In the genomic region with DNA sequence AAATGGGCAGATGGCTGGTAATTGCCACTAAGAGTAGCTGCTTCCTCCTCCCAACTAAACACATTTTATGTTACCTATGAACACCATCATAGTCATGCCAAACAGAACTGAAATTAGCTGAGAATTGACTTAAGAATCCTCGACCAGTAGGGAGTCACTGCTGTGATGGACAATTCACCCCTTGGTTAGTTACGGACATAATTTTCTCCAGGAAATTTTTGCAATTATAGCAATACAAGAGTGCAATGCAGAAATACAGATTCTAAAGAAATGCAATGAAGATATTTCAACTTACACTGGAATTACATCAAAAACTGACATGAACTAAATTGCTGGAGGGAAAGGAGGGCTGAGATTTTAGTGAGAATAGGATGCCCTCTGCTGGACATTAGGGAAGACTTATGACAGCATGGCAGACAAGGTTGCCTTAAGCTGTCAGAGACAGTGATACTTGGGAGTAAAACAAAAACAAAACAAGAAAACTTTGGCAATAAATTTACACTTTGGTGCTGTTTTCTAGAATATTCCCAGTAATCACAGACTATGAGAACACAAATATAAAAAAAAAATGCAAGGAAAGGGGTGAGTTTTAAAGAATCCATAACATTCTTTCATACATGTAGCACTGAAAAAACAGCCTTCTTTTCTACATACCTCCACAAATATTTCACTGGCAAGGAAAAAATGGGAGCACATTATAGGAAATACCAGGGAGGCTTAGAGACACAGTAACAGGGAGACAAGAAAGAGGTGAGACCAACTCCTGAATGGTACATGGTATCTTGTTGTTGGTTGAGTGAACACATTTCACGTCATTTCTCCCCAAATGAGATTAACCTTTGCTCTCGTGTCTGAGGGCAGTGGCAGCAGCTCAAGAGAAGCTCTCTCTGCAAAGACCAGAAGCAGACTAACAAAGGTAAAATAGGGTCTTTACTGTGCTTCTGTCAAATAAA, we compare ENCODE assay signal across 8 cellular contexts. TPM values are rescaled to one million over a fixed set of nuclear protein-coding genes. Genes with fewer than 3 reads are reported as not detected.
A peak's percentile ranks its signal among the peaks of the same experiment; 100 is the strongest.
DNase-seq lines count a peak whose midpoint lies in the region; ATAC-seq and TF ChIP-seq lines count a peak whose summit lies in the region.

No MANE protein-coding gene starts in this region.

- H3K27me3 Mint-ChIP-seq in T-helper 17 cell (no peaks in the 10 kb centered on the region), neural progenitor cell (ENCODE audit: insufficient read depth, low read depth) (no peaks in the 10 kb centered on the region)

- H4K20me1 ChIP-seq in neural progenitor cell (ENCODE audit: low read depth), result no peaks in the 10 kb centered on the region

- ATAC-seq in HG02870 (IDR thresholded peaks at IDR 0.05; ENCODE audit: unreplicated experiment) (peak; percentile 45), T-helper 17 cell (peak; percentile 86), HG02571 (IDR thresholded peaks at IDR 0.05; ENCODE audit: unreplicated experiment) (no peak)

- no peak overlapping the region for H3K27ac Mint-ChIP-seq in T-helper 17 cell
- no peak overlapping the region for H3K27ac Mint-ChIP-seq in neural progenitor cell

- H3K4me2 ChIP-seq in neural progenitor cell, result peak overlapping the region; percentile 21

- H3K9ac ChIP-seq in neural progenitor cell, result no peak overlapping the region

- H3F3A ChIP-seq in neural progenitor cell (ENCODE audit: low read depth), result peaks cover 9% of the 10 kb centered on the region

- peaks cover 5% of the 10 kb centered on the region for H3K4me1 Mint-ChIP-seq in T-helper 17 cell
- peaks cover 16% of the 10 kb centered on the region for H3K4me1 Mint-ChIP-seq in neural progenitor cell

- peaks cover 9% of the 10 kb centered on the region for H3K4me1 ChIP-seq in neural progenitor cell

- H3K4me3 ChIP-seq in fibroblast of mammary gland (ENCODE audit: control insufficient read depth, low read depth, low read length) (no peak overlapping the region), neural progenitor cell (no peak overlapping the region)

- no peaks in the 10 kb centered on the region for H3K9me3 ChIP-seq in T-helper 17 cell (ENCODE audit: control insufficient read depth, low read length, poor library complexity, severe bottlenecking)
- H3K9me3 ChIP-seq in neural progenitor cell (ENCODE audit: low read depth), result no peaks in the 10 kb centered on the region

- no peaks in the 10 kb centered on the region for H3K36me3 Mint-ChIP-seq in T-helper 17 cell (ENCODE audit: low read depth)
- H3K36me3 Mint-ChIP-seq in neural progenitor cell, result no peaks in the 10 kb centered on the region

- H3K79me2 ChIP-seq in neural progenitor cell (ENCODE audit: low read depth), result no peaks in the 10 kb centered on the region

- H3K27ac ChIP-seq in C4-2B (no peak overlapping the region), neural progenitor cell (no peak overlapping the region)

- peak; percentile 85 for TF ChIP-seq CTCF in C4-2B (conservative IDR thresholded peaks at IDR 0.05)
- TF ChIP-seq CTCF in GM13977 (IDR thresholded peaks at IDR 0.05; ENCODE audit: extremely low read depth, insufficient read depth, missing control alignments), result peak; percentile 71
- TF ChIP-seq CTCF in fibroblast of mammary gland (conservative IDR thresholded peaks at IDR 0.05; ENCODE audit: control insufficient read depth, insufficient read depth, low read depth, low read length), result peak; percentile 81
- TF ChIP-seq CTCF in neural progenitor cell (IDR thresholded peaks at IDR 0.05), result peak; percentile 86

- DNase-seq in GM13977 (ENCODE audit: low spot score) (peak; percentile 66), NCI-H146 treated with DMSO at 0.1 percent for 48 hours (lab: John Stamatoyannopoulos, UW; ENCODE audit: unreplicated experiment) (peak; percentile 38), T-helper 17 cell (peak in 1 of 3 donors; percentile 6), fibroblast of mammary gland (ENCODE audit: low read depth) (peak; percentile 82), neural progenitor cell (ENCODE audit: low spot score) (peak; percentile 78)

- H3K9me3 Mint-ChIP-seq in neural progenitor cell, result no peaks in the 10 kb centered on the region

- H3K36me3 ChIP-seq in neural progenitor cell, result no peaks in the 10 kb centered on the region

- H2AFZ ChIP-seq in neural progenitor cell (replicated peaks), result no peak overlapping the region

- H3K4me3 Mint-ChIP-seq in T-helper 17 cell, result no peak overlapping the region
- no peak overlapping the region for H3K4me3 Mint-ChIP-seq in neural progenitor cell

- H3K27me3 ChIP-seq in neural progenitor cell, result no peaks in the 10 kb centered on the region

- in situ Hi-C loops in GM13977 (cut with MboI; ENCODE audit: low pct_unique_long_range_greater_than_20kb, low sequenced_read_pairs, unreplicated experiment), result loop anchor here (10.0 kb wide), 1 partner anchor 173 kb away; a partner anchor contains a TSS

RNA-seq across cellular contexts. Expression of a gene that starts 11.2 kb away (rescaled TPM):
- total RNA-seq in T-helper 17 cell (10 to 100 TPM; 26.4 to 32.0 TPM), neural progenitor cell (ENCODE audit: low replicate concordance) (47.8 and 68.4 TPM in 2 replicates)
